In genomic region chr1:211928993-211929637, GRCh38 we compare ENCODE assay signal across 10 cellular contexts.
DNase-seq lines count a peak whose midpoint lies in the region; ATAC-seq, FAIRE-seq and TF ChIP-seq lines count a peak whose summit lies in the region.
"Had no signal": no experiment of that assay in that cellular context is flagged by ENCODE, and none has a peak within 500 bp of the region (broad histone marks: within the 10 kb centered on the region; RNA-seq: fewer than 3 reads in every experiment).

No MANE protein-coding gene starts in this region.

- no peaks in the 10 kb centered on the region; the same call in 1 of the 2 replicates for H3K27me3 Mint-ChIP-seq in H9 (ENCODE audit: low read depth)
- peaks cover 2% of the 10 kb centered on the region for H3K27me3 Mint-ChIP-seq in activated CD8-positive, alpha-beta T cell treated with anti-CD3 and anti-CD28 coated beads, Interleukin-2, amount 10 ng/mL, durations not matched to agents 7 days and 5 days (ENCODE audit: low read depth)
- H3K27me3 Mint-ChIP-seq: activated naive CD4-positive, alpha-beta T cell treated with anti-CD3 and anti-CD28 coated beads, Interleukin-2, amount 50 U/mL, for 24 hours; memory B cell had no signal

- no peak overlapping the region for H3K4ac ChIP-seq in H9 (ENCODE audit: low read depth, low read length)

- no peak for DNase-seq in H9
- DNase-seq in NCI-H2196 treated with DMSO at 0.1 percent for 48 hours (lab: John Stamatoyannopoulos, UW; ENCODE audit: unreplicated experiment), result peak; percentile 49
- no peak for DNase-seq in osteoblast (ENCODE audit: insufficient read length, low spot score, missing footprints)
- no peak for DNase-seq in activated CD8-positive, alpha-beta T cell treated with anti-CD3 and anti-CD28 coated beads, Interleukin-2, amount 10 ng/mL, durations not matched to agents 7 days and 5 days
- no peak for DNase-seq in RCC 7860 (ENCODE audit: low spot score)
- no peak for DNase-seq in activated CD8-positive, alpha-beta memory T cell treated with anti-CD3 and anti-CD28 coated beads for 24 hours

- H3K23ac ChIP-seq in H9 (ENCODE audit: insufficient read length, low read depth, low read length), result no peak overlapping the region

- H3K27ac ChIP-seq in H9 (ENCODE audit: insufficient read length, low read depth, low read length) (no peak overlapping the region), duodenal mucosa (ENCODE audit: low read depth, low read length) (peak overlapping the region; percentile 77), osteoblast (ENCODE audit: low read depth, low read length) (no peak overlapping the region)

- H3K4me1 ChIP-seq in H9 (ENCODE audit: insufficient read depth, low read length), result peaks cover 9% of the 10 kb centered on the region
- peaks cover 20 to 21% of the 10 kb centered on the region in 2 donors for H3K4me1 ChIP-seq in duodenal mucosa (ENCODE audit: control insufficient read depth in 1 of 2, insufficient read depth in 2 of 2, low read length in 2 of 2)
- H3K4me1 ChIP-seq in osteoblast (ENCODE audit: insufficient read depth, low read length), result peaks cover 7% of the 10 kb centered on the region

- H2AFZ ChIP-seq in H9 (ENCODE audit: low read length) (no peak overlapping the region), osteoblast (ENCODE audit: low read length) (peak overlapping the region; percentile 44)

- no peak overlapping the region for H2BK120ac ChIP-seq in H9 (ENCODE audit: low read depth, low read length, poor library complexity, severe bottlenecking)

- no peak overlapping the region for H3K4me2 ChIP-seq in H9 (ENCODE audit: insufficient read depth, insufficient read length, low read length)
- H3K4me2 ChIP-seq in osteoblast (ENCODE audit: insufficient read depth, low read length), result no peak overlapping the region

- FAIRE-seq in RCC 7860 (lab: Jason Lieb, UNC), result no peak

- no peak overlapping the region for H3K14ac ChIP-seq in H9 (ENCODE audit: insufficient read depth, low read length)

- H3K4me3 Mint-ChIP-seq in H9, result no peak overlapping the region
- no peak overlapping the region for H3K4me3 Mint-ChIP-seq in activated CD8-positive, alpha-beta T cell treated with anti-CD3 and anti-CD28 coated beads, Interleukin-2, amount 10 ng/mL, durations not matched to agents 7 days and 5 days
- H3K4me3 Mint-ChIP-seq: activated naive CD4-positive, alpha-beta T cell treated with anti-CD3 and anti-CD28 coated beads, Interleukin-2, amount 50 U/mL, for 24 hours; memory B cell had no signal

- H3K4me3 ChIP-seq in duodenal mucosa (ENCODE audit: low read depth in 1 of 2, low read length in 2 of 2) (peak overlapping the region; percentile 33 to 48), osteoblast (ENCODE audit: insufficient read depth, low read length) (no peak overlapping the region)

- H2BK20ac ChIP-seq in H9 (ENCODE audit: low read depth, low read length, poor library complexity, severe bottlenecking), result no peak overlapping the region

- no peak overlapping the region for H3K56ac ChIP-seq in H9 (ENCODE audit: insufficient read length, low read depth, low read length)

- no peaks in the 10 kb centered on the region for H3K79me1 ChIP-seq in H9 (ENCODE audit: insufficient read depth, low read depth, low read length, poor library complexity, severe bottlenecking)

- H4K8ac ChIP-seq in H9 (replicated peaks; ENCODE audit: insufficient read length, low read depth, low read length), result no peak overlapping the region

- WGBS in H9 (ENCODE audit: extremely low coverage, insufficient read length, low lambda C conversion rate), result no CpG with 5 or more reads among the region's 9 CpGs

- CTCF ChIA-PET in activated CD8-positive, alpha-beta T cell treated with anti-CD3 and anti-CD28 coated beads, Interleukin-2, amount 10 ng/mL, durations not matched to agents 7 days and 5 days (lab: Charles Lee), result interaction anchor here (1.7 kb wide), 1 partner anchor 248 kb away, joined by 6 read pairs; no protein-coding TSS in a partner anchor

- no peak for TF ChIP-seq CTCF in H9 (conservative IDR thresholded peaks at IDR 0.05)
- no peak for TF ChIP-seq CTCF in osteoblast (IDR thresholded peaks at IDR 0.05; ENCODE audit: extremely low read depth, low read depth, low read length)

- H4K5ac ChIP-seq in H9 (ENCODE audit: insufficient read length, low read depth, low read length), result no peak overlapping the region

- H3K23me2 ChIP-seq in H9 (ENCODE audit: insufficient read length, low read depth, low read length, poor library complexity, severe bottlenecking), result no peaks in the 10 kb centered on the region

- no peak overlapping the region for H3T11ph ChIP-seq in H9 (ENCODE audit: low read length)

- H3K36me3 ChIP-seq in duodenal mucosa (ENCODE audit: control insufficient read depth in 1 of 2, insufficient read depth in 2 of 2, low read length in 2 of 2), result no peaks in the 10 kb centered on the region
- no peaks in the 10 kb centered on the region for H3K36me3 ChIP-seq in osteoblast (ENCODE audit: insufficient read depth, low read length)

- no peak overlapping the region for H2BK15ac ChIP-seq in H9 (ENCODE audit: low read depth, low read length)

- H3K36me3 Mint-ChIP-seq in H9 (ENCODE audit: insufficient read depth in 1 of 3, low read depth in 3 of 3), result no peaks in the 10 kb centered on the region; a peak in 1 of 7 replicates
- H3K36me3 Mint-ChIP-seq in activated CD8-positive, alpha-beta T cell treated with anti-CD3 and anti-CD28 coated beads, Interleukin-2, amount 10 ng/mL, durations not matched to agents 7 days and 5 days (ENCODE audit: low read depth), result no peaks in the 10 kb centered on the region
- H3K36me3 Mint-ChIP-seq: activated naive CD4-positive, alpha-beta T cell treated with anti-CD3 and anti-CD28 coated beads, Interleukin-2, amount 50 U/mL, for 24 hours; memory B cell had no signal

- H2BK12ac ChIP-seq in H9 (ENCODE audit: insufficient read length, low read depth, low read length), result no peak overlapping the region

- H3K9ac ChIP-seq in H9 (ENCODE audit: extremely low read depth, insufficient read length, low read length), result no peak overlapping the region
- peak overlapping the region; percentile 5 to 8 for H3K9ac ChIP-seq in duodenal mucosa (ENCODE audit: low read depth in 1 of 2, low read length in 2 of 2)

- H2AK5ac ChIP-seq in H9 (ENCODE audit: insufficient read length, low read length), result no peak overlapping the region

- H3K27me3 ChIP-seq in H9 (ENCODE audit: insufficient read depth, low read length) (no peaks in the 10 kb centered on the region), duodenal mucosa (ENCODE audit: control insufficient read depth in 1 of 2, insufficient read depth in 2 of 2, low read length in 2 of 2) (no peaks in the 10 kb centered on the region), osteoblast (ENCODE audit: insufficient read depth, low read length) (no peaks in the 10 kb centered on the region)

- H3K9me3 ChIP-seq in H9 (ENCODE audit: control insufficient read depth, low read depth, low read length) (no peaks in the 10 kb centered on the region), duodenal mucosa (ENCODE audit: control insufficient read depth in 1 of 2, low read length in 2 of 2) (no peaks in the 10 kb centered on the region), osteoblast (ENCODE audit: low read depth, low read length) (no peaks in the 10 kb centered on the region)

- ATAC-seq in activated CD8-positive, alpha-beta T cell treated with anti-CD3 and anti-CD28 coated beads, Interleukin-2, amount 10 ng/mL, durations not matched to agents 7 days and 5 days, result no peak
- no peak for ATAC-seq in GM18498 (IDR thresholded peaks at IDR 0.05; ENCODE audit: unreplicated experiment)

- H4K20me1 ChIP-seq in H9 (ENCODE audit: control insufficient read depth, insufficient read depth, insufficient read length), result no peaks in the 10 kb centered on the region
- H4K20me1 ChIP-seq in osteoblast (ENCODE audit: insufficient read depth, low read length), result no peaks in the 10 kb centered on the region

- POLR2A ChIA-PET in activated CD8-positive, alpha-beta T cell treated with anti-CD3 and anti-CD28 coated beads, Interleukin-2, amount 10 ng/mL, durations not matched to agents 7 days and 5 days (lab: Charles Lee), result no interaction called here

- H3K4me1 Mint-ChIP-seq in H9, result peaks cover 28 to 36% of the 10 kb centered on the region in 2 experiments
- H3K4me1 Mint-ChIP-seq in activated CD8-positive, alpha-beta T cell treated with anti-CD3 and anti-CD28 coated beads, Interleukin-2, amount 10 ng/mL, durations not matched to agents 7 days and 5 days (ENCODE audit: low read depth), result peaks cover 7% of the 10 kb centered on the region
- H3K4me1 Mint-ChIP-seq: activated naive CD4-positive, alpha-beta T cell treated with anti-CD3 and anti-CD28 coated beads, Interleukin-2, amount 50 U/mL, for 24 hours had no signal

- no peak overlapping the region for H4K91ac ChIP-seq in H9 (ENCODE audit: insufficient read length, low read depth, low read length)

- H3K18ac ChIP-seq in H9 (ENCODE audit: insufficient read length, low read depth, low read length), result peak overlapping the region; percentile 64

- no peak overlapping the region for H2BK5ac ChIP-seq in H9 (ENCODE audit: insufficient read length, low read length)

- no peaks in the 10 kb centered on the region for H3K9me3 Mint-ChIP-seq in H9
- no peaks in the 10 kb centered on the region for H3K9me3 Mint-ChIP-seq in activated CD8-positive, alpha-beta T cell treated with anti-CD3 and anti-CD28 coated beads, Interleukin-2, amount 10 ng/mL, durations not matched to agents 7 days and 5 days (ENCODE audit: insufficient read depth)
- H3K9me3 Mint-ChIP-seq: activated naive CD4-positive, alpha-beta T cell treated with anti-CD3 and anti-CD28 coated beads, Interleukin-2, amount 50 U/mL, for 24 hours; memory B cell had no signal

- H3K79me2 ChIP-seq in H9 (ENCODE audit: insufficient read depth, low read length) (no peaks in the 10 kb centered on the region), osteoblast (ENCODE audit: insufficient read depth, low read length) (no peaks in the 10 kb centered on the region)

- H3K27ac Mint-ChIP-seq in H9, result peak overlapping the region; percentile 33 to 81 (median 80); a peak in 5 of 7 replicates
- no peak overlapping the region for H3K27ac Mint-ChIP-seq in activated CD8-positive, alpha-beta T cell treated with anti-CD3 and anti-CD28 coated beads, Interleukin-2, amount 10 ng/mL, durations not matched to agents 7 days and 5 days
- H3K27ac Mint-ChIP-seq: activated naive CD4-positive, alpha-beta T cell treated with anti-CD3 and anti-CD28 coated beads, Interleukin-2, amount 50 U/mL, for 24 hours; memory B cell had no signal
